Comparison of ENCODE assay signal across 8 cellular contexts in the genomic region with DNA sequence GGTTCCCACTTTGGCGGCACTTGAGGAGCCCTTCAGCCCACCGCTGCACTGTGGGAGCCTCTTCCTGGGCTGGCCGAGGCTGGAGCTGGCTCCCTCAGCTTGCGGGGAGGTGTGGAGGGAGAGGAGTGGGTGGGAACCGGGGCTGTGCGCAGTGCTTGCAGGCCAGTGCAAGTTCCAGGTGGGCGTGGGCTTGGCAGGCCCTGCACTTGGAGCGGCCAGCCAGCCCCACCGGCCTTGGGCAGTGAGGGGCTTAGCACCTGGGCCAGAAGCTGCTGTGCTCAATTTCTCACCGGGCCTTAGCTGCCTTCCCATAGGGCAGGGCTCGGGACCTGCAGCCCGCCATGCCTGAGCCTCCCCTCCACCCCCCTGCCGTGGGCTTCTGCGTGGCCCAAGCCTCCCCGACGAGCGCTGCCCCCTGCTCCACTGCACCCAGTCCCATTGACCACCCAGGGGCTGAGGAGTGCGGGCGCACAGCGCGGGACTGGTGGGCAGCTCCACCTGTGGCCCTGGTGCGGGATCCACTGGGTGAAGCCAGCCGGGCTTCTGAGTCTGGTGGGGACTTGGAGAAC.
"Had no signal": no experiment of that assay in that cellular context is flagged by ENCODE, and none has a peak within 500 bp of the region (broad histone marks: within the 10 kb centered on the region; RNA-seq: fewer than 3 reads in every experiment).

No MANE protein-coding gene starts in this region.

- ATAC-seq: GM12878 had no signal

- DNase-seq: GDM1, GF-D8 had no signal

- H3K4me3 ChIP-seq: GM12878 had no signal

- FAIRE-seq: G401.6, GM12878, GM12891, GM12892, GM18507, GM19239 had no signal
